In genomic region chrX:129783176-129783776, GRCh38 we compare ENCODE assay signal across 1 cellular context.
TF ChIP-seq lines count a peak whose summit lies in the region.

No MANE protein-coding gene starts in this region.

TF ChIP-seq in HEK293, 187 proteins besides CTCF, POLR2A, EP300 and RAD21 (continued from another document):
- no peak for TF ChIP-seq ZBTB1 (tag by site-specific recombination; IDR thresholded peaks at IDR 0.05)
- peak; percentile 21; the same call in 1 of the 2 replicates for TF ChIP-seq EGR2 (tag by site-specific recombination; IDR thresholded peaks at IDR 0.05; ENCODE audit: low read depth)
- TF ChIP-seq ZNF18 (tag by site-specific recombination; IDR thresholded peaks at IDR 0.05) = no peak
TF ChIP-seq in HEK293: peak in this region for 1.
